In the genomic region with DNA sequence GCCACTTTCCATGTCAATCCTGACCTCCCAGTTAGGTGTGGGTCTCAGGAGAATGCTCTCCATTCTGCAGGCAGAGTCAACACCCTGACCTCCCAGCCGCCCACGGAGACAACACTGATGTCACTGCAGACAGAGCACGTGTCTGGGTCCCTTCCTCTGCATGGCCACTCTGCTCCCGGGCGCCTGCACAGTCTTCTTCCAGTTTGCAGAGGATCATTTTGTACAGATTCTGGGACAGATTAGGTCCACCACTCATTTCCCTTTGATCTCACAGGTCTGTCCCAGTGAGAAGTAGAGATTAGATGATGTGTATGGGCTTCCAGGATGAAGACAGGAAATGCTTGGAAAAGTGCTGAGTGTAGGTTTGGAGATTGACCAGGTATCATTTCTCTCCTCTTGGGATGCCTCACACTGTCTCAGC, we compare ENCODE assay signal across 10 cellular contexts. TPM values are rescaled to one million over a fixed set of nuclear protein-coding genes. Genes with fewer than 3 reads are reported as not detected.
A peak's percentile ranks its signal among the peaks of the same experiment; 100 is the strongest.
DNase-seq lines count a peak whose midpoint lies in the region; ATAC-seq and TF ChIP-seq lines count a peak whose summit lies in the region.
"Had no signal": no experiment of that assay in that cellular context is flagged by ENCODE, and none has a peak within 500 bp of the region (broad histone marks: within the 10 kb centered on the region; RNA-seq: fewer than 3 reads in every experiment).

No MANE protein-coding gene starts in this region.

- no peak overlapping the region for H3K4me3 ChIP-seq in heart left ventricle
- H3K4me3 ChIP-seq: lung had no signal

- TF ChIP-seq POLR2A in heart left ventricle (IDR thresholded peaks at IDR 0.05): no peak

- H3K27me3 ChIP-seq in heart left ventricle: no peaks in the 10 kb centered on the region

- TF ChIP-seq CTCF in heart left ventricle (IDR thresholded peaks at IDR 0.05): no peak

- no peaks in the 10 kb centered on the region for H3K36me3 ChIP-seq in heart left ventricle

- peak; percentile 37 for DNase-seq in GM04504 (ENCODE audit: low read depth)
- DNase-seq in heart left ventricle: peak in 4 of 5 donors; percentile 63 to 74 (median 72)
- DNase-seq in posterior cingulate gyrus: peak in 7 of 10 donors; percentile 62 to 96 (median 76)
- no peak for DNase-seq in NCI-H1417 treated with DMSO at 0.1 percent for 48 hours (lab: John Stamatoyannopoulos, UW)
- DNase-seq in NCI-H524 treated with DMSO at 0.1 percent for 48 hours (lab: John Stamatoyannopoulos, UW): no peak
- no peak for DNase-seq in activated effector memory CD4-positive, alpha-beta T cell treated with Interleukin-2 at 50 U/mL for 16 hours

- H3K27ac ChIP-seq in heart left ventricle: peak overlapping the region in 11 of 12 donors; percentile 17 to 77 (median 68)

- ATAC-seq in SK-N-SH treated with all-trans-retinoic acid at 6 μM for 48 hours (peak; percentile 54; the same call in 2 of the 3 replicates), heart left ventricle (peak; percentile 56 to 81 (median 72)), HG03442 (IDR thresholded peaks at IDR 0.05; ENCODE audit: unreplicated experiment) (no peak)

- H3K9me3 ChIP-seq in heart left ventricle: no peaks in the 10 kb centered on the region

- 24 to 47% (median 33%) methylated on average over 5 of the region's 5 CpGs for WGBS in heart left ventricle, 4 donors

- intact Hi-C loops in heart left ventricle (cut with DNase I): loop anchor here in 2 of 10 donors (1.0 to 10.0 kb wide), 2 partner anchors 15 to 46 kb away; a partner anchor contains a TSS
- intact Hi-C loops in posterior cingulate gyrus (cut with DNase I): no loop called here

- H3K4me1 ChIP-seq in heart left ventricle: peaks cover 0 to 30% (median 25%) of the 10 kb centered on the region in 12 donors

TF ChIP-seq in SK-N-SH treated with all-trans-retinoic acid at 6 μM for 48 hours, 23 proteins besides CTCF, POLR2A, EP300 and RAD21:
- TF ChIP-seq ESRRG (CRISPR knock-in tag; IDR thresholded peaks at IDR 0.05) (no peak), CSDC2 (CRISPR knock-in tag; IDR thresholded peaks at IDR 0.05) (0 out of 2 replicates have a peak, but pooled peaks have one; percentile 48), ZFP3 (CRISPR knock-in tag; IDR thresholded peaks at IDR 0.05) (no peak), ZC3H10 (CRISPR knock-in tag; IDR thresholded peaks at IDR 0.05) (no peak), ISL1 (CRISPR knock-in tag; IDR thresholded peaks at IDR 0.05) (0 out of 2 replicates have a peak, but pooled peaks have one; percentile 7), ARNTL (CRISPR knock-in tag; IDR thresholded peaks at IDR 0.05; ENCODE audit: borderline replicate concordance, low read depth) (no peak)

RNA-seq across cellular contexts. Expression of a gene that starts 8.1 kb away (rescaled TPM):
- 1 to 10 TPM in 2 of 9 donors, under 1 TPM in 4, not detected in 3; 0.44 to 2.5 (median 0.54) TPM for total RNA-seq in heart left ventricle
- polyA plus RNA-seq in heart left ventricle: under 1 TPM; 0.24 to 0.61 TPM
- total RNA-seq: RPMI7951 had no signal

RNA-seq across cellular contexts. Expression of a gene that starts 15.7 kb away (rescaled TPM):
- 1 to 10 TPM in 3 of 9 donors, under 1 TPM in 5, not detected in 1; 0.23 to 3.6 (median 0.60) TPM for total RNA-seq in heart left ventricle
- 1 to 10 TPM; 1.1 to 1.4 TPM for polyA plus RNA-seq in heart left ventricle

RNA-seq across cellular contexts. Expression of a gene that starts 49.3 kb away (rescaled TPM):
- total RNA-seq in heart left ventricle: 10 to 100 TPM in 1 of 9 donors, 1 to 10 TPM in 8; 2.5 to 11.9 (median 8.6) TPM
- polyA plus RNA-seq in heart left ventricle: 1 to 10 TPM; 1.6 to 2.1 TPM

Comparison
In these comparisons a context has a peak if more than half of its experiments do, and no peak if none do; other contexts are left out.
1. DNase-seq: peak in GM04504 (single experiment), heart left ventricle (4 of 5) and posterior cingulate gyrus (7 of 10); none in NCI-H1417 treated with DMSO at 0.1 percent for 48 hours (single experiment), NCI-H524 treated with DMSO at 0.1 percent for 48 hours (single experiment) and activated effector memory CD4-positive, alpha-beta T cell treated with Interleukin-2 at 50 U/mL for 16 hours (single experiment).